29 cellular contexts compared by ENCODE assay signal in genomic region chr14:100681111-100681510, GRCh38. TPM values are rescaled to one million over a fixed set of nuclear protein-coding genes. Genes with fewer than 3 reads are reported as not detected.
DNase-seq lines count a peak whose midpoint lies in the region; ATAC-seq, FAIRE-seq and TF ChIP-seq lines count a peak whose summit lies in the region.
"Had no signal": no experiment of that assay in that cellular context is flagged by ENCODE, and none has a peak within 500 bp of the region (broad histone marks: within the 10 kb centered on the region; RNA-seq: fewer than 3 reads in every experiment).

No MANE protein-coding gene starts in this region.

- no peak overlapping the region for H3K9ac ChIP-seq in HepG2 (ENCODE audit: insufficient read depth, low read depth, low read length)
- H3K9ac ChIP-seq: GM23248 had no signal

- H3K4me3 Mint-ChIP-seq in MCF 10A (ENCODE audit: unreplicated experiment): no peak overlapping the region
- H3K4me3 Mint-ChIP-seq in osteocyte (ENCODE audit: unreplicated experiment): no peak overlapping the region
- no peak overlapping the region for H3K4me3 Mint-ChIP-seq in activated CD4-positive, alpha-beta memory T cell treated with anti-CD3 and anti-CD28 coated beads for 36 hours
- H3K4me3 Mint-ChIP-seq: CD8-positive, alpha-beta T cell had no signal

- no peak overlapping the region for H3K27ac Mint-ChIP-seq in MCF 10A (ENCODE audit: low read depth, unreplicated experiment)
- peak overlapping the region; percentile 95 for H3K27ac Mint-ChIP-seq in osteocyte (ENCODE audit: unreplicated experiment)
- H3K27ac Mint-ChIP-seq in activated CD4-positive, alpha-beta memory T cell treated with anti-CD3 and anti-CD28 coated beads for 36 hours: no peak overlapping the region
- H3K27ac Mint-ChIP-seq: CD8-positive, alpha-beta T cell had no signal

- H3K27me3 ChIP-seq in breast epithelium: no peaks in the 10 kb centered on the region
- H3K27me3 ChIP-seq in HepG2 (ENCODE audit: control insufficient read depth in 1 of 2, insufficient read depth in 2 of 2, low read length in 2 of 2): no peaks in the 10 kb centered on the region
- no peaks in the 10 kb centered on the region for H3K27me3 ChIP-seq in A673 (replicated peaks; ENCODE audit: insufficient read depth, low read depth, low read length, poor library complexity)

- peaks cover 0 to 10% of the 10 kb centered on the region in 2 donors for H3K4me1 ChIP-seq in breast epithelium
- peaks cover 75% of the 10 kb centered on the region for H3K4me1 ChIP-seq in HepG2 (ENCODE audit: insufficient read depth, low read length)
- H3K4me1 ChIP-seq in A673 (ENCODE audit: insufficient read depth, low read length, poor library complexity, severe bottlenecking): peaks cover 14% of the 10 kb centered on the region

- no peak for FAIRE-seq in HepG2 (lab: Jason Lieb, UNC)
- FAIRE-seq: endometrium, keratinocyte had no signal

- no peaks in the 10 kb centered on the region for H4K20me1 ChIP-seq in HepG2 (ENCODE audit: insufficient read depth, low read length)

- CTCF ChIA-PET in MCF 10A (lab: Yijun Ruan, JAX) (interaction anchor here (1.0 kb wide), 1 partner anchor 295 kb away, joined by 3 read pairs; no protein-coding TSS in a partner anchor), HepG2 (lab: Yijun Ruan, JAX; ENCODE audit: low intra/inter-chr PET ratio, low total read pairs) (no interaction called here), A673 (lab: Charles Lee) (no interaction called here)
- CTCF ChIA-PET in activated CD4-positive, alpha-beta memory T cell treated with anti-CD3 and anti-CD28 coated beads for 36 hours (lab: Charles Lee): no interaction called here

- ATAC-seq in HepG2: no peak
- ATAC-seq: CD8-positive, alpha-beta T cell; stimulated activated naive CD8-positive, alpha-beta T cell treated with anti-CD3 and anti-CD28 coated beads, Interleukin-15, Interleukin-2, amounts not matched to agents 100 U/mL and 50 U/mL, for 24 hours had no signal

- intact Hi-C loops in breast epithelium (cut with DNase I; ENCODE audit: low total_unique reads) (no loop called here), MCF 10A (cut with micrococcal nuclease) (no loop called here), HepG2 (cut with micrococcal nuclease; ENCODE audit: unreplicated experiment) (no loop called here), A673 (cut with micrococcal nuclease; ENCODE audit: unreplicated experiment) (no loop called here)
- intact Hi-C loops in activated CD4-positive, alpha-beta memory T cell treated with anti-CD3 and anti-CD28 coated beads for 36 hours (cut with micrococcal nuclease): no loop called here

- H3K9me3 Mint-ChIP-seq in MCF 10A (ENCODE audit: unreplicated experiment) (no peaks in the 10 kb centered on the region), osteocyte (ENCODE audit: unreplicated experiment) (no peaks in the 10 kb centered on the region)
- no peaks in the 10 kb centered on the region for H3K9me3 Mint-ChIP-seq in activated CD4-positive, alpha-beta memory T cell treated with anti-CD3 and anti-CD28 coated beads for 36 hours
- H3K9me3 Mint-ChIP-seq: CD8-positive, alpha-beta T cell had no signal

- peak overlapping the region; percentile 73 to 91 for H3K27ac ChIP-seq in breast epithelium
- H3K27ac ChIP-seq in HepG2 (ENCODE audit: extremely low read length, insufficient read depth, low read length): peak overlapping the region; percentile 69
- no peak overlapping the region for H3K27ac ChIP-seq in A673 (ENCODE audit: low read depth, low read length, poor library complexity, severe bottlenecking)
- H3K27ac ChIP-seq: GM23248, WERI-Rb-1 had no signal

- POLR2A ChIA-PET in MCF 10A (lab: Yijun Ruan, JAX) (no interaction called here), HepG2 (lab: Yijun Ruan, JAX) (interaction anchor here (1.6 to 1.9 kb wide), 3 partner anchors 12 to 136 kb away, joined by 6 to 13 read pairs (median 12); no protein-coding TSS in a partner anchor), A673 (lab: Charles Lee; ENCODE audit: low non-redundant PET) (no interaction called here)
- POLR2A ChIA-PET in activated CD4-positive, alpha-beta memory T cell treated with anti-CD3 and anti-CD28 coated beads for 36 hours (lab: Charles Lee): no interaction called here

- H3K36me3 Mint-ChIP-seq in MCF 10A (ENCODE audit: insufficient read depth, unreplicated experiment): no peaks in the 10 kb centered on the region
- H3K36me3 Mint-ChIP-seq in osteocyte (ENCODE audit: unreplicated experiment): no peaks in the 10 kb centered on the region
- H3K36me3 Mint-ChIP-seq in activated CD4-positive, alpha-beta memory T cell treated with anti-CD3 and anti-CD28 coated beads for 36 hours: no peaks in the 10 kb centered on the region
- H3K36me3 Mint-ChIP-seq: CD8-positive, alpha-beta T cell had no signal

- no TSS peak for BruUV-seq in MCF 10A (replicated peaks; lab: Mats Ljungman, UMichigan)
- BruUV-seq in HepG2 (replicated peaks; lab: Mats Ljungman, UMichigan): no TSS peak
- no TSS peak for BruUV-seq in A673 (replicated peaks; lab: Mats Ljungman, UMichigan)

- H3K4me1 Mint-ChIP-seq in MCF 10A (ENCODE audit: insufficient read depth, unreplicated experiment): peaks cover 8% of the 10 kb centered on the region
- H3K4me1 Mint-ChIP-seq in osteocyte (ENCODE audit: unreplicated experiment): peaks cover 61% of the 10 kb centered on the region
- H3K4me1 Mint-ChIP-seq in activated CD4-positive, alpha-beta memory T cell treated with anti-CD3 and anti-CD28 coated beads for 36 hours (ENCODE audit: low read depth): no peaks in the 10 kb centered on the region

- TF ChIP-seq RAD21 in HepG2 (CRISPR knock-in tag; IDR thresholded peaks at IDR 0.05): no peak

- H3K79me2 ChIP-seq in HepG2 (ENCODE audit: insufficient read depth, low read length): no peaks in the 10 kb centered on the region

- no peaks in the 10 kb centered on the region for H3K36me3 ChIP-seq in breast epithelium
- H3K36me3 ChIP-seq in HepG2 (replicated peaks in 1 of 2; ENCODE audit: control insufficient read depth in 1 of 2, insufficient read depth in 2 of 2, low read length in 2 of 2): no peaks in the 10 kb centered on the region
- H3K36me3 ChIP-seq in A673 (ENCODE audit: insufficient read depth, low read length, poor library complexity, severe bottlenecking): no peaks in the 10 kb centered on the region
- H3K36me3 ChIP-seq: WERI-Rb-1 had no signal

- TF ChIP-seq EP300 in HepG2 (IDR thresholded peaks at IDR 0.05; ENCODE audit: low read depth in 2 of 2, low read length in 2 of 2): no peak
- no peak for TF ChIP-seq EP300 in HepG2 (CRISPR knock-in tag; IDR thresholded peaks at IDR 0.05; ENCODE audit: borderline replicate concordance)

- DNase-seq in breast epithelium (ENCODE audit: low spot score in 2 of 2) (no peak), MCF 10A (ENCODE audit: unreplicated experiment) (no peak), HepG2 (ENCODE audit: low spot score) (no peak), osteocyte (ENCODE audit: extremely low spot score, unreplicated experiment) (no peak), A673 (ENCODE audit: low spot score) (no peak), iPS-NIHi11 (ENCODE audit: low spot score) (no peak)
- no peak for DNase-seq in activated CD4-positive, alpha-beta memory T cell treated with anti-CD3 and anti-CD28 coated beads for 36 hours
- no peak for DNase-seq in activated CD4-positive, alpha-beta T cell treated with anti-CD3 and anti-CD28 coated beads for 1 hour
- DNase-seq: 8988T; activated CD4-positive, alpha-beta T cell treated with anti-CD3 and anti-CD28 coated beads, Interleukin-2, amount 50 U/mL, for 1 hour; activated naive CD4-positive, alpha-beta T cell treated with anti-CD3 and anti-CD28 coated beads, Interleukin-2, amount 50 U/mL, for 16 hours; anterior cingulate cortex; CD8-positive, alpha-beta T cell; central memory CD4-positive, alpha-beta T cell; dermis blood vessel endothelial cell; GM23248; NCI-H1092 treated with DMSO at 0.1 percent for 48 hours; NCI-H1930; NCI-H345; NCI-H774; nucleus accumbens; stimulated activated naive CD8-positive, alpha-beta T cell treated with anti-CD3 and anti-CD28 coated beads, Interleukin-15, Interleukin-2, amounts not matched to agents 100 U/mL and 50 U/mL, for 24 hours; T-helper 9 cell; WERI-Rb-1 had no signal

- no peaks in the 10 kb centered on the region for H3K27me3 Mint-ChIP-seq in MCF 10A (ENCODE audit: insufficient read depth, unreplicated experiment)
- H3K27me3 Mint-ChIP-seq in osteocyte (ENCODE audit: unreplicated experiment): no peaks in the 10 kb centered on the region
- H3K27me3 Mint-ChIP-seq in activated CD4-positive, alpha-beta memory T cell treated with anti-CD3 and anti-CD28 coated beads for 36 hours: peaks cover 5% of the 10 kb centered on the region

- H3K9me3 ChIP-seq in breast epithelium (no peaks in the 10 kb centered on the region), HepG2 (ENCODE audit: low read length) (no peaks in the 10 kb centered on the region), A673 (ENCODE audit: low read depth, low read length, poor library complexity, severe bottlenecking) (no peaks in the 10 kb centered on the region)

- 89% methylated on average over 12 of the region's 13 CpGs for WGBS in HepG2 (ENCODE audit: low lambda C conversion rate)

- TF ChIP-seq CTCF in breast epithelium (IDR thresholded peaks at IDR 0.05): no peak
- TF ChIP-seq CTCF in MCF 10A (IDR thresholded peaks at IDR 0.05; ENCODE audit: unreplicated experiment): no peak
- no peak for TF ChIP-seq CTCF in HepG2 (CRISPR knock-in tag; IDR thresholded peaks at IDR 0.05)
- TF ChIP-seq CTCF in osteocyte (IDR thresholded peaks at IDR 0.05): no peak
- TF ChIP-seq CTCF in A673 (conservative IDR thresholded peaks at IDR 0.05; ENCODE audit: low read depth, low read length): no peak

- H3K4me3 ChIP-seq in breast epithelium (no peak overlapping the region), HepG2 (replicated peaks in 1 of 3; ENCODE audit: insufficient read depth in 1 of 3, low read depth in 2 of 3, low read length in 3 of 3) (no peak overlapping the region), A673 (ENCODE audit: low read depth, low read length, poor library complexity, severe bottlenecking) (no peak overlapping the region)
- H3K4me3 ChIP-seq: GM23248, lung had no signal

- TF ChIP-seq POLR2A in breast epithelium (IDR thresholded peaks at IDR 0.05) (no peak), HepG2 (IDR thresholded peaks at IDR 0.05; ENCODE audit: insufficient read depth in 1 of 2, low read depth in 2 of 2, low read length in 2 of 2) (no peak)

- in situ Hi-C loops in HepG2 (cut with HindIII; ENCODE audit: extremely low pct_ligation_motif_present, low pct_unique_long_range_greater_than_20kb): no loop called here

- no peak overlapping the region for H3K4me2 ChIP-seq in HepG2 (ENCODE audit: low read depth, low read length)

- H2AFZ ChIP-seq in HepG2 (ENCODE audit: low read length): no peak overlapping the region
- H2AFZ ChIP-seq: GM23248 had no signal

RNA-seq across cellular contexts. Expression of gene DLK1, which starts 45.6 kb away (rescaled TPM):
- total RNA-seq in breast epithelium (1 to 10 TPM in 2 of 3 donors, not detected in 1; 1.2 to 5.2 TPM), MCF 10A (2022) (not detected in 2 replicates), HepG2 (2016; rRNA removed; fragmentation: Illumina TruSeq; extraction: Trizol) (48.2 and 95.5 TPM in 2 replicates), osteocyte (0.60 and 0.86 TPM in 2 replicates), A673 (2021) (not detected in 2 replicates)
- 20.1 and 21.5 TPM in 2 replicates for total RNA-seq in HepG2 (2016; cell fraction: cytosol; rRNA removed; fragmentation: Illumina TruSeq; extraction: Trizol; ENCODE audit: low read depth)
- 42.8 and 103 TPM in 2 replicates for total RNA-seq in HepG2 (2016; cell fraction: insoluble cytoplasmic fraction; rRNA removed; fragmentation: Illumina TruSeq; extraction: Trizol)
- total RNA-seq in HepG2 (2016; cell fraction: membrane; rRNA removed; fragmentation: Illumina TruSeq; extraction: Trizol): 36.0 and 50.6 TPM in 2 replicates
- 89.0 and 105 TPM in 2 replicates for total RNA-seq in HepG2 (2016; cell fraction: nucleus; rRNA removed; fragmentation: Illumina TruSeq; extraction: Trizol)
- 312 and 395 TPM in 2 replicates for polyA plus RNA-seq in HepG2 (2011; rRNA removed)
- 265 and 361 TPM in 2 replicates for polyA plus RNA-seq in HepG2 (2011; cell fraction: cytosol; rRNA removed)
- 341 and 399 TPM in 2 replicates for polyA plus RNA-seq in HepG2 (2011; cell fraction: nucleus; rRNA removed)
- polyA plus RNA-seq in HepG2 (2012): 757 and 768 TPM in 2 replicates
- 47.2 and 71.3 TPM in 2 replicates for polyA plus RNA-seq in HepG2 (2016; cell fraction: cytosol; fragmentation: Illumina TruSeq; extraction: Trizol; ENCODE audit: low read depth)
- polyA plus RNA-seq in HepG2 (2016; cell fraction: insoluble cytoplasmic fraction; fragmentation: Illumina TruSeq; extraction: Trizol; ENCODE audit: low read depth): 105 and 121 TPM in 2 replicates
- polyA plus RNA-seq in HepG2 (2016; cell fraction: membrane; fragmentation: Illumina TruSeq; extraction: Trizol; ENCODE audit: low read depth): 59.9 and 79.2 TPM in 2 replicates
- 324 and 361 TPM in 2 replicates for polyA plus RNA-seq in HepG2 (2016; cell fraction: nucleus; fragmentation: Illumina TruSeq; extraction: Trizol; ENCODE audit: insufficient read depth, low read depth)
- polyA minus RNA-seq in HepG2 (2011; rRNA and poly(A)+ RNA removed; ENCODE audit: low replicate concordance): 0.49 and 99.7 TPM in 2 replicates
- 86.7 and 119 TPM in 2 replicates for polyA minus RNA-seq in HepG2 (2011; cell fraction: cytosol; rRNA and poly(A)+ RNA removed)
- polyA minus RNA-seq in HepG2 (2011; cell fraction: nucleus; rRNA and poly(A)+ RNA removed): 18.8 and 31.0 TPM in 2 replicates
- not detected for total RNA-seq in activated CD4-positive, alpha-beta memory T cell treated with anti-CD3 and anti-CD28 coated beads for 36 hours
- total RNA-seq: CD8-positive, alpha-beta T cell; dermis blood vessel endothelial cell; fibroblast of lung; GM23248; LHCN-M2 had no signal
- polyA plus RNA-seq: fibroblast of lung, GM23248, keratinocyte had no signal
